Comparison of ENCODE assay signal across 23 cellular contexts in the genomic region with DNA sequence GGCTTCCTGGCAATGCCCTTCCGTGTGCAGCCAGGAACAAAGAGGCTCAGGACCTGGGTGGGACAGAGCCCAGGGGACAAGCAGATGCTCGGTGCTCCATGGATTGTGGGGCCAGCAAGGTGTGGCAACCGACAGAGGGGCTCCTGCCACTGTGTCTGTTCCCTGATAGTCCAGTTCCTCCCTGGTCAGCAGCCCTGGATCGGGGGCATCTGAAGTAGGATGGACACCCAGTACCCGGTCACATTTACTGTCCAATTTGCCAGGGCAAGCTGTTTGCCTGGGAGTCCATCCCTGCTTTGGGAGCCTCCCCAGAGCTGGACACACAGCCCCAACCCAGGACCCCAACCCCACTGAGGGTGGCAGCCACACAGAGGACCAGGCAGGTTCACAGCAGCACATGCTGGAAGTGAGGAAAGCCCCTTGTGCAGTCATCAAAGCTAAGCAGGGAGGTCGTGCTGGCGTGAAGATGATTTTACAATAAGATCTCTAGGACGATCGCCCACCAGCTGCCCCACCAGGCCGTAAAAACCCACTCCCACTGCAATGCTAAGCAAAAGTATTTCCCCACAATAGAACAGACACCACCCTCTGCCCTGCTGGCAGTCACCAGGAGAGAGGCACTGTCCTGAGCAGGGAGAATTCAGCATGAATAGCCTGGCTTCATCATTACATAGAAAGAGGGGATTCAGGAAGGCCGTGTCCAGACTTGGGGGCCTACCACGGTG.
"Had no signal": no experiment of that assay in that cellular context is flagged by ENCODE, and none has a peak within 500 bp of the region (broad histone marks: within the 10 kb centered on the region; RNA-seq: fewer than 3 reads in every experiment).

No MANE protein-coding gene starts in this region.

- H3K4me3 ChIP-seq: colonic mucosa, left ventricle myocardium inferior, ovary, psoas muscle, right atrium auricular region, spleen, tibial artery, uterus had no signal

- ATAC-seq: activated CD4-positive, alpha-beta T cell treated with anti-CD3 and anti-CD28 coated beads for 36 hours; natural killer cell treated with Interleukin-12 subunit alpha and Interleukin-12 subunit beta and Interleukin-15 and Interleukin-18, amount 100 ng/mL, for 72 hours; psoas muscle had no signal

- H3K4me1 ChIP-seq: colonic mucosa, uterus had no signal

- H3K9me3 ChIP-seq: colonic mucosa, neutrophil, ovary had no signal

- DNase-seq: activated B cell treated with CpG ODN at 0.5 μM for 24 hours; activated CD4-positive, alpha-beta T cell treated with anti-CD3 and anti-CD28 coated beads for 36 hours; activated CD4-positive, alpha-beta T cell treated with anti-CD3 and anti-CD28 coated beads, Interleukin-2, amount 50 U/mL, for 4 hours; activated naive CD4-positive, alpha-beta T cell treated with anti-CD3 and anti-CD28 coated beads for 36 hours; activated naive CD8-positive, alpha-beta T cell treated with anti-CD3 and anti-CD28 coated beads, Interleukin-2, amount 10 ng/mL, durations not matched to agents 7 days and 5 days; activated T-cell treated with anti-CD3 and anti-CD28 coated beads, Interleukin-2, amount 50 U/mL, for 1 hour; amniotic stem cell; colonic mucosa; foreskin fibroblast; left ventricle myocardium inferior; mammary epithelial cell; midbrain; psoas muscle; spleen; stimulated activated CD4-positive, alpha-beta T cell treated with anti-CD3 and anti-CD28 coated beads, Interleukin-4, amount 100 ng/mL, for 24 hours; stimulated activated naive CD4-positive, alpha-beta T cell treated with Interleukin-2 at 50 U/mL for 16 hours; T-helper 9 cell had no signal

- H3K27ac ChIP-seq: colonic mucosa, left ventricle myocardium inferior, neutrophil, ovary, psoas muscle, right atrium auricular region, spleen, tibial artery, uterus had no signal

- H3K27me3 ChIP-seq: colonic mucosa, ovary, right atrium auricular region, tibial artery, uterus had no signal

- H3K36me3 ChIP-seq: colonic mucosa, left ventricle myocardium inferior, neutrophil, ovary, right atrium auricular region, spleen, tibial artery, uterus had no signal
